In the genomic region with DNA sequence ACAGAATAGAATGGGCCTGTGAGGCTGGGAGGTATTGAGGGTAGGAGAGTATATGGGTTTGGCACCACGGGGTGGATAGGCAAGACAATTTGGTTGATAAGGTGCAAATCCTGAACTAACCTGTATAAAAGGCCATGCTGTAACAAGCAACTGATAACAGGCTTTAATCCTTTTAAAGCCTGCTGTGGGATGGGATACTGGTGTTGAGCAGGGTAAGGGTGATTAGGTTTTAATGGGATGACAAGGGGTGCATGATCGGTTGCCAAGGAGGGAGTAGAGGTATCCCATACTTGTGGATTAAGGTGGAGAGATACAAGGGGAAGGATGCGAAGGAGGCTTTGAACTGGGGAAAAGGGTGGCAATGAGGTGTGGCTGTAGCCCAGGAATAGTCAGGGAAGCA, we compare ENCODE assay signal across 7 cellular contexts. TPM values are rescaled to one million over a fixed set of nuclear protein-coding genes. Genes with fewer than 3 reads are reported as not detected.
"Had no signal": no experiment of that assay in that cellular context is flagged by ENCODE, and none has a peak within 500 bp of the region (broad histone marks: within the 10 kb centered on the region; RNA-seq: fewer than 3 reads in every experiment).

No MANE protein-coding gene starts in this region.

RNA-seq across cellular contexts. Expression of a gene that starts 13.3 kb away (rescaled TPM):
- total RNA-seq: SJSA1 had no signal
- polyA plus RNA-seq: SK-N-SH had no signal

RNA-seq across cellular contexts. Expression of a gene that starts 34.9 kb away (rescaled TPM):
- total RNA-seq: M059J, PC-3, SJSA1 had no signal
- polyA plus RNA-seq: SK-N-SH had no signal

RNA-seq across cellular contexts. Expression of a gene that starts 47.7 kb away (rescaled TPM):
- total RNA-seq: K562, M059J, PC-3, Peyer's patch, Right ventricle myocardium superior, SJSA1 had no signal
- polyA plus RNA-seq: K562, SK-N-SH had no signal
